Comparison of ENCODE assay signal across 11 cellular contexts in genomic region chr22:17095538-17095937, GRCh38. TPM values are rescaled to one million over a fixed set of nuclear protein-coding genes. Genes with fewer than 3 reads are reported as not detected.
DNase-seq lines count a peak whose midpoint lies in the region; ATAC-seq and TF ChIP-seq lines count a peak whose summit lies in the region.
"Had no signal": no experiment of that assay in that cellular context is flagged by ENCODE, and none has a peak within 500 bp of the region (broad histone marks: within the 10 kb centered on the region; RNA-seq: fewer than 3 reads in every experiment).

No MANE protein-coding gene starts in this region.

- peaks cover 29% of the 10 kb centered on the region for H3K36me3 ChIP-seq in DOHH2 (ENCODE audit: control insufficient read depth, low read length)
- peaks cover 23% of the 10 kb centered on the region for H3K36me3 ChIP-seq in OCI-LY3 (replicated peaks; ENCODE audit: low read depth, low read length)

- POLR2A ChIA-PET in AG04449 (lab: Yijun Ruan, JAX), result no interaction called here

- no peak for DNase-seq in AG04449 (ENCODE audit: low read depth, low spot score)
- DNase-seq in fibroblast of pulmonary artery (ENCODE audit: low read depth), result no peak
- no peak for DNase-seq in left ventricle myocardium superior
- no peak for DNase-seq in NCI-H1105 treated with DMSO at 0.1 percent for 48 hours (lab: John Stamatoyannopoulos, UW)
- DNase-seq: stimulated activated CD4-positive, alpha-beta T cell treated with anti-CD3 and anti-CD28 coated beads, Interleukin-1b, Interleukin-23, amount 100 ng/mL, for 48 hours had no signal

- no peak overlapping the region for H2AFZ ChIP-seq in OCI-LY3 (ENCODE audit: low read depth, low read length)

- H3K4me1 ChIP-seq in DOHH2 (ENCODE audit: control insufficient read depth, low read length), result peaks cover 57% of the 10 kb centered on the region
- peaks cover 13% of the 10 kb centered on the region; the same call in 1 of the 2 replicates for H3K4me1 ChIP-seq in OCI-LY3 (ENCODE audit: low read length)
- H3K4me1 ChIP-seq: gastroesophageal sphincter had no signal

- H3F3A ChIP-seq in DOHH2 (ENCODE audit: control insufficient read depth, insufficient read depth), result peaks cover 11% of the 10 kb centered on the region

- peaks cover 15% of the 10 kb centered on the region; the same call in 1 of the 2 replicates for H4K20me1 ChIP-seq in DOHH2 (ENCODE audit: control insufficient read depth, insufficient read depth, low read depth, low read length)
- peaks cover 33% of the 10 kb centered on the region; the same call in 1 of the 2 replicates for H4K20me1 ChIP-seq in OCI-LY3 (ENCODE audit: insufficient read depth, low read length)

- H3K4me3 ChIP-seq in AG04449 (ENCODE audit: low read depth, low read length) (no peak overlapping the region), DOHH2 (ENCODE audit: low read length) (no peak overlapping the region), OCI-LY3 (ENCODE audit: low read length) (no peak overlapping the region), fibroblast of pulmonary artery (replicated peaks; ENCODE audit: low read depth, low read length) (no peak overlapping the region)
- H3K4me3 ChIP-seq: gastroesophageal sphincter had no signal

- intact Hi-C loops in left ventricle myocardium superior (cut with micrococcal nuclease), result no loop called here

- no peak overlapping the region for H3K9ac ChIP-seq in OCI-LY3 (ENCODE audit: low read length)

- ATAC-seq in GM19397 (IDR thresholded peaks at IDR 0.05; ENCODE audit: unreplicated experiment) (no peak), left ventricle myocardium superior (no peak), HG03025 (IDR thresholded peaks at IDR 0.05; ENCODE audit: low FRiP score, unreplicated experiment) (no peak)
- ATAC-seq: activated CD4-positive, CD25-positive, alpha-beta regulatory T cell treated with anti-CD3 and anti-CD28 coated beads, Interleukin-2, amount 50 U/mL, for 24 hours; gastroesophageal sphincter had no signal

- H3K9me3 ChIP-seq in DOHH2 (ENCODE audit: control insufficient read depth, insufficient read depth, low read length), result no peaks in the 10 kb centered on the region
- H3K9me3 ChIP-seq in OCI-LY3 (ENCODE audit: insufficient read depth, low read length), result no peaks in the 10 kb centered on the region
- H3K9me3 ChIP-seq: gastroesophageal sphincter had no signal

- H3K9me2 ChIP-seq in DOHH2 (replicated peaks; ENCODE audit: control insufficient read depth, low read length), result no peaks in the 10 kb centered on the region

- H3K27ac ChIP-seq in DOHH2 (ENCODE audit: low read depth, low read length), result no peak overlapping the region
- no peak overlapping the region for H3K27ac ChIP-seq in OCI-LY3 (ENCODE audit: low read length)
- H3K27ac ChIP-seq: gastroesophageal sphincter had no signal

- H3K79me2 ChIP-seq in DOHH2 (ENCODE audit: control insufficient read depth, low read length) (peaks cover 44% of the 10 kb centered on the region), OCI-LY3 (ENCODE audit: low read length) (no peaks in the 10 kb centered on the region)

- H3K27me3 ChIP-seq in DOHH2 (ENCODE audit: control insufficient read depth, low read length), result no peaks in the 10 kb centered on the region
- no peaks in the 10 kb centered on the region for H3K27me3 ChIP-seq in OCI-LY3 (ENCODE audit: low read depth, low read length)
- H3K27me3 ChIP-seq: gastroesophageal sphincter had no signal

- CTCF ChIA-PET in AG04449 (lab: Yijun Ruan, JAX), result interaction anchor here (0.7 to 2.5 kb wide), 9 partner anchors 14 to 406 kb away, joined by 3 to 16 read pairs (median 4); no protein-coding TSS in a partner anchor

- H3K4me2 ChIP-seq in DOHH2 (ENCODE audit: low read length) (no peak overlapping the region), OCI-LY3 (ENCODE audit: low read length) (no peak overlapping the region)

- TF ChIP-seq CTCF in AG04449 (IDR thresholded peaks at IDR 0.05; ENCODE audit: insufficient read depth, low read length, missing control alignments) (peak; percentile 35), DOHH2 (IDR thresholded peaks at IDR 0.05; ENCODE audit: low read depth, low read length, poor library complexity, severe bottlenecking) (peak; percentile 74), OCI-LY3 (IDR thresholded peaks at IDR 0.05; ENCODE audit: low read depth, low read length) (peak; percentile 37), fibroblast of pulmonary artery (IDR thresholded peaks at IDR 0.05; ENCODE audit: low read length, missing control alignments) (peak; percentile 41)

RNA-seq across cellular contexts. Expression of gene IL17RA, which starts 10.7 kb away (rescaled TPM):
- 10.1 TPM for total RNA-seq in left ventricle myocardium superior

RNA-seq across cellular contexts. Expression of gene TMEM121B, which starts 25.6 kb away (rescaled TPM):
- total RNA-seq in left ventricle myocardium superior, result 1.7 TPM
